ENCODE assay signal across 8 cellular contexts in genomic region chr10:11164806-11165590, GRCh38.
DNase-seq lines count a peak whose midpoint lies in the region; ATAC-seq and TF ChIP-seq lines count a peak whose summit lies in the region.

No MANE protein-coding gene starts in this region.

- H3K36me3 Mint-ChIP-seq in activated naive CD8-positive, alpha-beta T cell, result peaks cover 7% of the 10 kb centered on the region

- H3F3A ChIP-seq in PC-9 (ENCODE audit: insufficient read depth, low read depth), result no peaks in the 10 kb centered on the region

- ATAC-seq in HG02938 (IDR thresholded peaks at IDR 0.05; ENCODE audit: unreplicated experiment), result peak; percentile 21

- H3K36me3 ChIP-seq in PC-9 (ENCODE audit: low read depth), result no peaks in the 10 kb centered on the region

- TF ChIP-seq CTCF in PC-9 (conservative IDR thresholded peaks at IDR 0.05), result no peak

- DNase-seq in GM04504 (ENCODE audit: low read depth), result peak; percentile 50
- DNase-seq in SIG-M5 (lab: John Stamatoyannopoulos, UW), result peak; percentile 8
- DNase-seq in cardiac septum (ENCODE audit: low spot score), result peak; percentile 89
- DNase-seq in posterior cingulate gyrus, result peak; percentile 64 to 96 (median 74)
- DNase-seq in OCI-M2 (lab: John Stamatoyannopoulos, UW; ENCODE audit: unreplicated experiment), result no peak
- DNase-seq in PC-9, result no peak

- no peak overlapping the region for H2AFZ ChIP-seq in PC-9

- H3K4me1 Mint-ChIP-seq in activated naive CD8-positive, alpha-beta T cell (ENCODE audit: low read depth), result peaks cover 50% of the 10 kb centered on the region

- no peaks in the 10 kb centered on the region for H3K4me1 ChIP-seq in PC-9 (replicated peaks; ENCODE audit: insufficient read depth)

- peak overlapping the region; percentile 100 for H3K27ac Mint-ChIP-seq in activated naive CD8-positive, alpha-beta T cell

- H3K27me3 Mint-ChIP-seq in activated naive CD8-positive, alpha-beta T cell, result no peaks in the 10 kb centered on the region

- CTCF ChIA-PET in PC-9 (lab: Charles Lee), result interaction anchor here (0.7 kb wide), 1 partner anchor 272 kb away, joined by 13 read pairs; no protein-coding TSS in a partner anchor

- peaks cover 5% of the 10 kb centered on the region for H3K9me3 Mint-ChIP-seq in activated naive CD8-positive, alpha-beta T cell (ENCODE audit: low read depth)

- no peak overlapping the region for H3K27ac ChIP-seq in PC-9

- POLR2A ChIA-PET in PC-9 (lab: Charles Lee; ENCODE audit: unreplicated experiment), result no interaction called here

- BruUV-seq in PC-9 (replicated peaks; lab: Mats Ljungman, UMichigan), result no TSS peak

- no peak overlapping the region for H3K4me3 ChIP-seq in PC-9

- H3K4me2 ChIP-seq in PC-9, result no peak overlapping the region

- intact Hi-C loops in cardiac septum (cut with DNase I) (loop anchor here (5.0 kb wide), 4 partner anchors 48 to 143 kb away; no protein-coding TSS in a partner anchor), posterior cingulate gyrus (cut with DNase I) (no loop called here), PC-9 (cut with micrococcal nuclease; ENCODE audit: unreplicated experiment) (no loop called here)

- no peaks in the 10 kb centered on the region for H4K20me1 ChIP-seq in PC-9 (ENCODE audit: insufficient read depth)

- H3K9me2 ChIP-seq in PC-9 (ENCODE audit: insufficient read depth), result no peaks in the 10 kb centered on the region

- H3K27me3 ChIP-seq in PC-9 (ENCODE audit: insufficient read depth, low read depth), result peaks cover 37% of the 10 kb centered on the region

- no peaks in the 10 kb centered on the region for H3K79me2 ChIP-seq in PC-9 (ENCODE audit: low read depth)

- no peaks in the 10 kb centered on the region for H3K9me3 ChIP-seq in PC-9 (ENCODE audit: insufficient read depth, low read depth)

- no peak overlapping the region for H3K4me3 Mint-ChIP-seq in activated naive CD8-positive, alpha-beta T cell

Comparison
In these comparisons a context has a peak if more than half of its experiments do, and no peak if none do; other contexts are left out.
1. DNase-seq: peak in GM04504 (single experiment), SIG-M5 (single experiment), cardiac septum (single experiment) and posterior cingulate gyrus (10 of 10); none in OCI-M2 (single experiment) and PC-9 (0 of 2).